In genomic region chr3:52649461-52650210, GRCh38 we compare ENCODE assay signal across 16 cellular contexts. TPM values are rescaled to one million over a fixed set of nuclear protein-coding genes. Genes with fewer than 3 reads are reported as not detected.
DNase-seq lines count a peak whose midpoint lies in the region; ATAC-seq and TF ChIP-seq lines count a peak whose summit lies in the region.
"Had no signal": no experiment of that assay in that cellular context is flagged by ENCODE, and none has a peak within 500 bp of the region (broad histone marks: within the 10 kb centered on the region; RNA-seq: fewer than 3 reads in every experiment).

No MANE protein-coding gene starts in this region.

- H3K18ac ChIP-seq in IMR-90 (ENCODE audit: low read depth, low read length) = peak overlapping the region; percentile 52; the same call in 1 of the 2 replicates

- no peaks in the 10 kb centered on the region for H3K79me2 ChIP-seq in PC-9 (ENCODE audit: low read depth)

- H3K36me3 ChIP-seq in IMR-90 (ENCODE audit: control insufficient read depth, insufficient read depth, low read length) (peaks cover 42% of the 10 kb centered on the region), PC-9 (ENCODE audit: low read depth) (no peaks in the 10 kb centered on the region)
- peaks cover 38% of the 10 kb centered on the region for H3K36me3 ChIP-seq in CD8-positive, alpha-beta memory T cell (ENCODE audit: insufficient read depth, low read length)

- POLR2A ChIA-PET in IMR-90 (lab: Charles Lee; ENCODE audit: unreplicated experiment) (no interaction called here), PC-9 (lab: Charles Lee; ENCODE audit: unreplicated experiment) (no interaction called here)
- POLR2A ChIA-PET in CD8-positive, alpha-beta memory T cell (lab: Charles Lee) = no interaction called here

- peak overlapping the region; percentile 2 to 79; a peak in 3 of 4 replicates for H4K8ac ChIP-seq in IMR-90 (ENCODE audit: low read depth in 2 of 2, low read length in 2 of 2)

- H3K4me3 ChIP-seq in IMR-90 (ENCODE audit: insufficient read depth, low read depth, low read length) = no peak overlapping the region
- H3K4me3 ChIP-seq in CD8-positive, alpha-beta memory T cell (ENCODE audit: low read length) = no peak overlapping the region
- H3K4me3 ChIP-seq in PC-9 = no peak overlapping the region
- H3K4me3 ChIP-seq: right lobe of liver had no signal

- intact Hi-C loops in IMR-90 (cut with micrococcal nuclease) = no loop called here
- intact Hi-C loops in PC-9 (cut with micrococcal nuclease; ENCODE audit: unreplicated experiment) = no loop called here

- H4K91ac ChIP-seq in IMR-90 (ENCODE audit: insufficient read depth, low read depth, low read length) = peak overlapping the region; percentile 8; the same call in 1 of the 2 replicates

- H2AK5ac ChIP-seq in IMR-90 (ENCODE audit: low read depth, low read length) = peak overlapping the region; percentile 66; the same call in 1 of the 2 replicates

- no peak for TF ChIP-seq RAD21 in IMR-90 (IDR thresholded peaks at IDR 0.05; ENCODE audit: low read length)

- no peak overlapping the region for H3K56ac ChIP-seq in IMR-90 (ENCODE audit: extremely low read depth, insufficient read depth, low read length)

- no peaks in the 10 kb centered on the region for H3K9me2 ChIP-seq in PC-9 (ENCODE audit: insufficient read depth)

- peak; percentile 57 for DNase-seq in EH (ENCODE audit: low read depth)
- DNase-seq in IMR-90 = peak; percentile 70
- no peak for DNase-seq in chondrocyte (ENCODE audit: low spot score)
- no peak for DNase-seq in omental fat pad (ENCODE audit: low spot score)
- DNase-seq in CD8-positive, alpha-beta memory T cell = no peak
- no peak for DNase-seq in stimulated activated naive CD8-positive, alpha-beta T cell treated with anti-CD3 and anti-CD28 coated beads, Interleukin-15, Interleukin-2, amounts not matched to agents 100 U/mL and 50 U/mL, for 24 hours
- DNase-seq in PC-9 = no peak
- DNase-seq: activated CD4-positive, alpha-beta T cell treated with anti-CD3 and anti-CD28 coated beads for 48 hours; activated effector memory CD4-positive, alpha-beta T cell treated with anti-CD3 and anti-CD28 coated beads, Interleukin-2, amount 50 U/mL, for 16 hours; CD8-positive, alpha-beta T cell; NCI-H1092; NCI-H446 treated with DMSO at 0.1 percent for 48 hours; right lobe of liver; stimulated activated naive CD8-positive, alpha-beta T cell treated with anti-CD3 and anti-CD28 coated beads, Interleukin-15, amount 100 ng/mL, for 72 hours had no signal

- TF ChIP-seq CTCF in IMR-90 (conservative IDR thresholded peaks at IDR 0.05; ENCODE audit: low read depth, low read length) (no peak), chondrocyte (IDR thresholded peaks at IDR 0.05) (no peak), omental fat pad (IDR thresholded peaks at IDR 0.05) (no peak), PC-9 (conservative IDR thresholded peaks at IDR 0.05) (no peak)

- H3K9me3 ChIP-seq in IMR-90 (ENCODE audit: control insufficient read depth, insufficient read depth, low read length) (no peaks in the 10 kb centered on the region), PC-9 (ENCODE audit: insufficient read depth, low read depth) (no peaks in the 10 kb centered on the region)
- H3K9me3 ChIP-seq in CD8-positive, alpha-beta memory T cell (ENCODE audit: low read length) = no peaks in the 10 kb centered on the region
- H3K9me3 ChIP-seq: right lobe of liver had no signal

- peaks cover 12% of the 10 kb centered on the region for H3K4me1 Mint-ChIP-seq in chondrocyte (ENCODE audit: low read depth)
- peaks cover 0 to 7% (median 0%) of the 10 kb centered on the region in 3 donors for H3K4me1 Mint-ChIP-seq in CD8-positive, alpha-beta memory T cell

- H2AFZ ChIP-seq in IMR-90 (replicated peaks; ENCODE audit: low read length, poor library complexity) (no peak overlapping the region), PC-9 (no peak overlapping the region)

- dilution Hi-C loops in IMR-90 (cut with HindIII; ENCODE audit: low sequenced_read_pairs, unreplicated experiment) = no loop called here

- peaks cover 8 to 30% of the 10 kb centered on the region in 2 experiments for H3K79me1 ChIP-seq in IMR-90 (ENCODE audit: low read depth in 1 of 2, low read length in 2 of 2)

- H3K36me3 Mint-ChIP-seq in chondrocyte (ENCODE audit: low read depth) = peaks cover 45% of the 10 kb centered on the region
- peaks cover 0 to 84% (median 32%) of the 10 kb centered on the region in 3 donors for H3K36me3 Mint-ChIP-seq in CD8-positive, alpha-beta memory T cell

- peak overlapping the region; percentile 53; the same call in 1 of the 2 replicates for H3K23ac ChIP-seq in IMR-90 (ENCODE audit: low read depth, low read length)

- H4K20me1 ChIP-seq in IMR-90 (ENCODE audit: insufficient read depth, low read length) = no peaks in the 10 kb centered on the region
- no peaks in the 10 kb centered on the region for H4K20me1 ChIP-seq in PC-9 (ENCODE audit: insufficient read depth)

- H2BK20ac ChIP-seq in IMR-90 (ENCODE audit: low read depth, low read length) = no peak overlapping the region

- peak overlapping the region; percentile 41; the same call in 1 of the 2 replicates for H4K5ac ChIP-seq in IMR-90 (ENCODE audit: low read depth, low read length)

- H3K9ac ChIP-seq in IMR-90 (ENCODE audit: low read depth, low read length) = no peak overlapping the region

- peak; percentile 77 for ATAC-seq in IMR-90 (ENCODE audit: low read depth)
- peak; percentile 84 for ATAC-seq in omental fat pad (ENCODE audit: low FRiP score)
- ATAC-seq in HG03439 (IDR thresholded peaks at IDR 0.05; ENCODE audit: unreplicated experiment) = no peak
- ATAC-seq in stimulated activated naive CD8-positive, alpha-beta T cell treated with anti-CD3 and anti-CD28 coated beads, Interleukin-15, Interleukin-2, amounts not matched to agents 100 U/mL and 50 U/mL, for 24 hours = no peak
- ATAC-seq: CD8-positive, alpha-beta T cell; right lobe of liver; stimulated activated naive CD8-positive, alpha-beta T cell treated with anti-CD3 and anti-CD28 coated beads, Interleukin-15, amount 100 ng/mL, for 72 hours had no signal

- H3K4me1 ChIP-seq in IMR-90 (ENCODE audit: control insufficient read depth, insufficient read depth, low read length) = peaks cover 8% of the 10 kb centered on the region; the same call in 1 of the 2 replicates
- H3K4me1 ChIP-seq in CD8-positive, alpha-beta memory T cell (ENCODE audit: insufficient read depth, low read length) = no peaks in the 10 kb centered on the region
- no peaks in the 10 kb centered on the region for H3K4me1 ChIP-seq in PC-9 (replicated peaks; ENCODE audit: insufficient read depth)
- H3K4me1 ChIP-seq: right lobe of liver had no signal

- in situ Hi-C loops in IMR-90 (cut with MboI; ENCODE audit: low sequenced_read_pairs) = no loop called here

- no TSS peak for BruUV-seq in IMR-90 (replicated peaks; lab: Mats Ljungman, UMichigan)
- BruUV-seq in PC-9 (replicated peaks; lab: Mats Ljungman, UMichigan) = no TSS peak

- H3K4me2 ChIP-seq in IMR-90 (ENCODE audit: low read depth, low read length) = no peak overlapping the region
- H3K4me2 ChIP-seq in PC-9 = no peak overlapping the region

- no peaks in the 10 kb centered on the region for H3K9me3 Mint-ChIP-seq in chondrocyte (ENCODE audit: low read depth)
- no peaks in the 10 kb centered on the region for H3K9me3 Mint-ChIP-seq in CD8-positive, alpha-beta memory T cell
- H3K9me3 Mint-ChIP-seq: CD8-positive, alpha-beta T cell; stimulated activated naive CD8-positive, alpha-beta T cell treated with anti-CD3 and anti-CD28 coated beads, Interleukin-15, amount 100 ng/mL, for 72 hours had no signal

- H3K4ac ChIP-seq in IMR-90 (ENCODE audit: low read depth, low read length) = peak overlapping the region; percentile 49

- H3K4me3 Mint-ChIP-seq in chondrocyte (ENCODE audit: unreplicated experiment) = no peak overlapping the region
- H3K4me3 Mint-ChIP-seq in CD8-positive, alpha-beta memory T cell = no peak overlapping the region
- H3K4me3 Mint-ChIP-seq: CD8-positive, alpha-beta T cell; stimulated activated naive CD8-positive, alpha-beta T cell treated with anti-CD3 and anti-CD28 coated beads, Interleukin-15, amount 100 ng/mL, for 72 hours had no signal

- WGBS in IMR-90 (ENCODE audit: extremely low coverage in 2 of 2, insufficient read length in 1 of 2), 2 experiments = 63% methylated on average over 1 of the region's 5 CpGs; no CpG with 5 or more reads in 1 of the 2 experiments

- H2AK9ac ChIP-seq in IMR-90 (replicated peaks; ENCODE audit: low read depth, low read length, poor library complexity) = peak overlapping the region; percentile 65

- H3K27ac ChIP-seq in IMR-90 (ENCODE audit: insufficient read depth, low read length) (peak overlapping the region; percentile 73; the same call in 1 of the 2 replicates), PC-9 (no peak overlapping the region)
- H3K27ac ChIP-seq in CD8-positive, alpha-beta memory T cell (ENCODE audit: low read depth, low read length) = no peak overlapping the region
- H3K27ac ChIP-seq: epithelial cell of prostate, right lobe of liver had no signal

- H2BK15ac ChIP-seq in IMR-90 (ENCODE audit: low read depth, low read length) = no peak overlapping the region

- peak overlapping the region; percentile 44 for H2BK120ac ChIP-seq in IMR-90 (ENCODE audit: low read depth, low read length)

- H3F3A ChIP-seq in PC-9 (ENCODE audit: insufficient read depth, low read depth) = peaks cover 5% of the 10 kb centered on the region; the same call in 1 of the 2 replicates

- 0 out of 2 replicates have a peak overlapping the region, but pooled peaks have one; percentile 58 for H3K14ac ChIP-seq in IMR-90 (replicated peaks; ENCODE audit: low read depth, low read length)

- H3K27ac Mint-ChIP-seq in chondrocyte (ENCODE audit: unreplicated experiment) = peak overlapping the region; percentile 89
- H3K27ac Mint-ChIP-seq in CD8-positive, alpha-beta memory T cell = peak overlapping the region in 3 of 8 donors; percentile 19 to 59 (median 22)
- H3K27ac Mint-ChIP-seq: CD8-positive, alpha-beta T cell had no signal

- CTCF ChIA-PET in IMR-90 (lab: Yijun Ruan, JAX) = no interaction called here
- CTCF ChIA-PET in CD8-positive, alpha-beta memory T cell (lab: Charles Lee) = no interaction called here
- CTCF ChIA-PET in PC-9 (lab: Charles Lee) = no interaction called here

- H3K27me3 ChIP-seq in IMR-90 (ENCODE audit: control insufficient read depth, insufficient read depth, low read length) (no peaks in the 10 kb centered on the region), PC-9 (ENCODE audit: insufficient read depth, low read depth) (no peaks in the 10 kb centered on the region)
- H3K27me3 ChIP-seq in CD8-positive, alpha-beta memory T cell (ENCODE audit: insufficient read depth, low read length, poor library complexity, severe bottlenecking) = no peaks in the 10 kb centered on the region
- H3K27me3 ChIP-seq: right lobe of liver had no signal

- TF ChIP-seq POLR2A in IMR-90 (IDR thresholded peaks at IDR 0.05; ENCODE audit: low read depth, low read length) = no peak

- H2BK5ac ChIP-seq in IMR-90 (ENCODE audit: low read depth, low read length, poor library complexity, severe bottlenecking) = peak overlapping the region; percentile 85

- H3K9me1 ChIP-seq in IMR-90 (ENCODE audit: insufficient read depth, low read length) = peaks cover 7% of the 10 kb centered on the region

- H3K27me3 Mint-ChIP-seq in chondrocyte (ENCODE audit: low read depth) = no peaks in the 10 kb centered on the region
- H3K27me3 Mint-ChIP-seq in CD8-positive, alpha-beta memory T cell = no peaks in the 10 kb centered on the region
- H3K27me3 Mint-ChIP-seq: stimulated activated naive CD8-positive, alpha-beta T cell treated with anti-CD3 and anti-CD28 coated beads, Interleukin-15, amount 100 ng/mL, for 72 hours had no signal

RNA-seq across cellular contexts. Expression of gene PBRM1, which starts 36.1 kb away (rescaled TPM):
- total RNA-seq in IMR-90 (2012; rRNA removed) (72.6 and 74.2 TPM in 2 replicates), chondrocyte (66.1 to 76.0 TPM (median 69.0 TPM) in 3 replicates), omental fat pad (100 to 1,000 TPM in 3 of 4 donors, 10 to 100 TPM in 1; 89.4 to 118 (median 114) TPM), PC-9 (2021) (35.2 and 42.8 TPM in 2 replicates)
- 16.5 and 16.6 TPM in 2 replicates for polyA plus RNA-seq in IMR-90 (2012; rRNA removed)
- polyA plus RNA-seq in IMR-90 (2012; cell fraction: cytosol; rRNA removed) = 9.1 and 9.9 TPM in 2 replicates
- polyA plus RNA-seq in IMR-90 (2012; cell fraction: nucleus; rRNA removed; ENCODE audit: low replicate concordance) = 11.0 and 21.9 TPM in 2 replicates
- 10 to 100 TPM; 78.6 to 81.4 TPM for total RNA-seq in CD8-positive, alpha-beta memory T cell
- 83.6 TPM for polyA plus RNA-seq in CD8-positive, alpha-beta memory T cell

RNA-seq across cellular contexts. Expression of gene GNL3, which starts 36.2 kb away (rescaled TPM):
- total RNA-seq in IMR-90 (2012; rRNA removed) = 66.0 and 117 TPM in 2 replicates
- polyA plus RNA-seq in IMR-90 (2012; rRNA removed) = 69.7 and 90.4 TPM in 2 replicates
- 11.4 and 26.6 TPM in 2 replicates for polyA plus RNA-seq in IMR-90 (2012; cell fraction: cytosol; rRNA removed)
- polyA plus RNA-seq in IMR-90 (2012; cell fraction: nucleus; rRNA removed; ENCODE audit: low replicate concordance) = 32.7 and 234 TPM in 2 replicates
- 61.5 to 91.9 TPM (median 66.4 TPM) in 3 replicates for total RNA-seq in chondrocyte
- total RNA-seq in omental fat pad = 100 to 1,000 TPM in 2 of 4 donors, 10 to 100 TPM in 2; 55.8 to 371 (median 93.0) TPM
- total RNA-seq in CD8-positive, alpha-beta memory T cell = 100 to 1,000 TPM; 229 to 233 TPM
- 58.5 TPM for polyA plus RNA-seq in CD8-positive, alpha-beta memory T cell
- 82.3 and 91.2 TPM in 2 replicates for total RNA-seq in PC-9 (2021)

RNA-seq across cellular contexts. Expression of gene GLT8D1, which starts 56.0 kb away (rescaled TPM):
- total RNA-seq in IMR-90 (2012; rRNA removed) = 65.3 and 87.8 TPM in 2 replicates
- 114 and 124 TPM in 2 replicates for polyA plus RNA-seq in IMR-90 (2012; rRNA removed)
- polyA plus RNA-seq in IMR-90 (2012; cell fraction: cytosol; rRNA removed) = 56.9 and 58.9 TPM in 2 replicates
- polyA plus RNA-seq in IMR-90 (2012; cell fraction: nucleus; rRNA removed; ENCODE audit: low replicate concordance) = 65.4 and 208 TPM in 2 replicates
- total RNA-seq in chondrocyte = 90.7 to 124 TPM (median 91.2 TPM) in 3 replicates
- total RNA-seq in omental fat pad = 10 to 100 TPM; 24.0 to 53.0 (median 45.4) TPM
- 10 to 100 TPM; 34.9 to 42.4 TPM for total RNA-seq in CD8-positive, alpha-beta memory T cell
- polyA plus RNA-seq in CD8-positive, alpha-beta memory T cell = 60.0 TPM
- total RNA-seq in PC-9 (2021) = 42.1 and 48.6 TPM in 2 replicates

RNA-seq across cellular contexts. Expression of gene SPCS1, which starts 56.3 kb away (rescaled TPM):
- 50.5 and 102 TPM in 2 replicates for total RNA-seq in IMR-90 (2012; rRNA removed)
- polyA plus RNA-seq in IMR-90 (2012; rRNA removed) = 111 and 124 TPM in 2 replicates
- 156 and 226 TPM in 2 replicates for polyA plus RNA-seq in IMR-90 (2012; cell fraction: cytosol; rRNA removed)
- polyA plus RNA-seq in IMR-90 (2012; cell fraction: nucleus; rRNA removed; ENCODE audit: low replicate concordance) = 32.6 and 43.0 TPM in 2 replicates
- total RNA-seq in chondrocyte = 106 to 135 TPM (median 110 TPM) in 3 replicates
- 100 to 1,000 TPM in 2 of 4 donors, 10 to 100 TPM in 2; 49.2 to 138 (median 84.9) TPM for total RNA-seq in omental fat pad
- 100 to 1,000 TPM; 154 to 156 TPM for total RNA-seq in CD8-positive, alpha-beta memory T cell
- 357 TPM for polyA plus RNA-seq in CD8-positive, alpha-beta memory T cell
- 91.9 and 104 TPM in 2 replicates for total RNA-seq in PC-9 (2021)

Comparison
In these comparisons a context has a peak if more than half of its experiments do, and no peak if none do; other contexts are left out.
1. DNase-seq: peak in EH (single experiment) and IMR-90 (single experiment); none in chondrocyte (single experiment), omental fat pad (single experiment), CD8-positive, alpha-beta memory T cell (0 of 5), stimulated activated naive CD8-positive, alpha-beta T cell treated with anti-CD3 and anti-CD28 coated beads, Interleukin-15, Interleukin-2, amounts not matched to agents 100 U/mL and 50 U/mL, for 24 hours (single experiment) and PC-9 (0 of 2).
2. ATAC-seq: peak in IMR-90 (single experiment) and omental fat pad (single experiment); none in HG03439 (single experiment) and stimulated activated naive CD8-positive, alpha-beta T cell treated with anti-CD3 and anti-CD28 coated beads, Interleukin-15, Interleukin-2, amounts not matched to agents 100 U/mL and 50 U/mL, for 24 hours (single experiment).